Comparison of ENCODE assay signal across 27 cellular contexts in the genomic region with DNA sequence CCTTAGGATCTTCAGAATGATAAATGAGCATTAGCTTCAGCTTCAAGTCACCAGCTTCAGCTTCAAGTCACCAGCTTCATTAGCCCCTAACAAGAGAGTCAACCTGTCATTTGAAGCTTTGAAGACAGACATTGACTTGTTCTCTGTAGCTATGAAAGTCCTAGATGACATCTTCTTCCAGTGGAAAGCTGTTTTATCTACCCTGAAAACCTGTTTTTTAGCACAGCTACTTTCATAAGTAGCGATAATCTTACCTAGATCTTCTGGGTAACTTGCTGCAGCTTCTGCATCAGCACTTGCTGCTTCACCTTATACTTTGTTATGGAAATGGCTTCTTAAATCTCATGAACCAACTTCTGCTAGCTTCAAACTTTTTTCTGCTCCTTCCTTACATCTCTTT.
"Had no signal": no experiment of that assay in that cellular context is flagged by ENCODE, and none has a peak within 500 bp of the region (broad histone marks: within the 10 kb centered on the region; RNA-seq: fewer than 3 reads in every experiment).

No MANE protein-coding gene starts in this region.

- H3K4me3 ChIP-seq: stomach, suprapubic skin, testis, thoracic aorta, thyroid gland, tibial artery, tibial nerve, transverse colon, upper lobe of left lung, upper lobe of right lung, uterus, vagina had no signal

- H3K36me3 ChIP-seq: stomach, suprapubic skin, thoracic aorta, thyroid gland, tibial nerve, transverse colon, upper lobe of left lung, upper lobe of right lung, uterus, vagina had no signal

- H3K9me3 ChIP-seq: stomach, suprapubic skin, testis, thoracic aorta, thyroid gland, tibial artery, tibial nerve, transverse colon, upper lobe of left lung, upper lobe of right lung, uterus, vagina had no signal

- ATAC-seq: stimulated activated effector memory CD8-positive, alpha-beta T cell treated with anti-CD3 and anti-CD28 coated beads, Interleukin-12 subunit alpha, Interleukin-12 subunit beta, amount 100 ng/mL, for 72 hours; stimulated activated memory B cell treated with anti-CD40 and anti-IgM and Interleukin-4, amounts not matched to agents 10 μg/mL and 1 μg/mL and 100 μg/mL, for 72 hours; stimulated activated naive B cell treated with anti-CD40 and anti-IgM and Interleukin-4, amounts not matched to agents 10 μg/mL and 1 μg/mL and 100 μg/mL, for 72 hours; stimulated activated naive CD8-positive, alpha-beta T cell treated with anti-CD3 and anti-CD28 coated beads, Interleukin-15, amount 100 ng/mL, for 72 hours; stimulated activated naive CD8-positive, alpha-beta T cell treated with anti-CD3 and anti-CD28 coated beads, Interleukin-15, Interleukin-2, amounts not matched to agents 100 U/mL and 50 U/mL, for 24 hours; upper lobe of right lung had no signal

- H3K4me1 ChIP-seq: stomach, suprapubic skin, testis, thyroid gland, tibial artery, tibial nerve, transverse colon, upper lobe of left lung, upper lobe of right lung had no signal

- FAIRE-seq: urothelium cell line had no signal

- H3K27ac ChIP-seq: stomach, suprapubic skin, testis, thoracic aorta, thyroid gland, tibial artery, tibial nerve, transverse colon, upper lobe of left lung, upper lobe of right lung, vagina had no signal

- H3K27me3 ChIP-seq: stomach, suprapubic skin, testis, thyroid gland, tibial artery, tibial nerve, transverse colon, upper lobe of left lung, upper lobe of right lung, uterus, vagina had no signal

- DNase-seq: stimulated activated CD4-positive, alpha-beta T cell treated with anti-CD3 and anti-CD28 coated beads, Interleukin-2, amount 100 ng/mL, for 48 hours; stimulated activated CD4-positive, alpha-beta T cell treated with anti-CD3 and anti-CD28 coated beads, Interleukin-4, amount 100 ng/mL, for 1 hour; stimulated activated CD4-positive, alpha-beta T cell treated with anti-CD3 and anti-CD28 coated beads, Interleukin-4, amount 100 ng/mL, for 24 hours; stimulated activated CD4-positive, alpha-beta T cell treated with anti-CD3 and anti-CD28 coated beads, Interleukin-4, amount 100 ng/mL, for 4 hours; stimulated activated CD8-positive, alpha-beta memory T cell treated with anti-CD3 and anti-CD28 coated beads, Interleukin-4, amount 100 ng/mL, for 48 hours; stimulated activated naive B cell treated with anti-CD40 and anti-IgM and Interleukin-4, amounts not matched to agents 10 μg/mL and 1 μg/mL and 100 μg/mL, for 72 hours; stimulated activated naive CD4-positive, alpha-beta T cell; stimulated activated naive CD4-positive, alpha-beta T cell treated with Interleukin-2 at 50 U/mL for 16 hours; stimulated activated naive CD8-positive, alpha-beta T cell treated with anti-CD3 and anti-CD28 coated beads, Interleukin-15, amount 100 ng/mL, for 72 hours; stimulated activated naive CD8-positive, alpha-beta T cell treated with anti-CD3 and anti-CD28 coated beads, Interleukin-15, Interleukin-2, amounts not matched to agents 100 U/mL and 50 U/mL, for 24 hours; stomach; substantia nigra; testis; thyroid gland; tibial artery; transverse colon; trophoblast cell; upper lobe of left lung; upper lobe of right lung; uterus had no signal
